38 cellular contexts compared by ENCODE assay signal in the genomic region with DNA sequence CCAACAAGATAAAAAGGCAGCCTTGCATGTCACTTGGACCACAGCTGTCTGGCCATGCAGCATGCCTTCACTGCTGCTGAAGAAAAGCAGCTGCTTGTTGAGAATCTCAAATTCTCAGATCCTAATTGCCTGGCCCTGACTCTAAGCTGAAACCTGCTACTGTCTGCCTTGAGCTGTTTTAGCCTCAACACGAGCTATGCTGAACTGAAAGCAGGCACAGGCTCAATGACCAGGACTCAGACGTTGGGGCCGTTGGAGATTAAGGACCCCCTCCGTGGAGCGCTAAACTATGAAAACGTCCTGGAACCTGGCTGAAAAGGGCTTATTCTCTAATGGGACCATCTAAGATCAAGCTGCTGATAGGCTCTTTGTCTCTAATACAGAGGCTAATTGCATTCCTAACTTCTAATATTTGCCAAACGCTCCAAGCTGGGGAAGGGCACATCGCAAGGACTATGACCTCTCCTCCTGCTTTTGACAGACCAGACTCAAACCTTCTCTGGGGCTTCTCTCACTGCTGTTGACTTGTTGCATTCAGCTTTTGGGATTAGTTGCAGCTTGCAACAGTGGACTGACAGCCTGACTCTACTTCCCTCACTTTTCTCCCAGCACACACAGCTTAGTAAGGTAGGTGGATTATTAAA. TPM values are rescaled to one million over a fixed set of nuclear protein-coding genes. Genes with fewer than 3 reads are reported as not detected.
"Had no signal": no experiment of that assay in that cellular context is flagged by ENCODE, and none has a peak within 500 bp of the region (broad histone marks: within the 10 kb centered on the region; RNA-seq: fewer than 3 reads in every experiment).

No MANE protein-coding gene starts in this region.

- H3K79me2 ChIP-seq: parathyroid adenoma had no signal

- H3K9me3 ChIP-seq: ascending aorta, gastrocnemius medialis, lower lobe of right lung, psoas muscle, right atrium auricular region, spleen, transverse colon had no signal

- H3K4me3 ChIP-seq: ascending aorta, coronary artery, dorsolateral prefrontal cortex, gastrocnemius medialis, lower lobe of right lung, psoas muscle, right atrium auricular region, spleen, transverse colon had no signal

- H3K9ac ChIP-seq: parathyroid adenoma had no signal

- ATAC-seq: activated CD4-positive, CD25-positive, alpha-beta regulatory T cell treated with anti-CD3 and anti-CD28 coated beads, Interleukin-2, amount 50 U/mL, for 24 hours; gastrocnemius medialis; left colon; lower lobe of right lung; psoas muscle had no signal

- FAIRE-seq: kidney, TTC549 had no signal

- H3K4me3 Mint-ChIP-seq: activated naive CD4-positive, alpha-beta T cell treated with anti-CD3 and anti-CD28 coated beads, Interleukin-2, amount 10 ng/mL, durations not matched to agents 7 days and 5 days; activated naive CD8-positive, alpha-beta T cell treated with anti-CD3 and anti-CD28 coated beads, Interleukin-2, amount 10 ng/mL, durations not matched to agents 7 days and 5 days; activated T-helper 1 cell treated with anti-CD3 and anti-CD28 coated beads, Interleukin-12 subunit alpha, Interleukin-12 subunit beta, Interleukin-2, Interleukin-4 antibody, amounts not matched to agents 30 ng/mL and 10 ng/mL and 1 ng/mL, durations not matched to agents 14 hours and 24 hours and 36 hours; brain; nephron progenitor cell; T-helper 1 cell treated with Interleukin-12 subunit alpha and Interleukin-12 subunit beta and Interleukin-4 antibody, amounts not matched to agents 30 μg/mL and 1 μg/mL, for 36 hours had no signal

- H3K27ac ChIP-seq: ascending aorta, coronary artery, gastrocnemius medialis, lower lobe of right lung, parathyroid adenoma, psoas muscle, right atrium auricular region, spleen, transverse colon, VCaP had no signal

- H3K9me3 Mint-ChIP-seq: activated naive CD4-positive, alpha-beta T cell treated with anti-CD3 and anti-CD28 coated beads, Interleukin-2, amount 10 ng/mL, durations not matched to agents 7 days and 5 days; activated naive CD8-positive, alpha-beta T cell treated with anti-CD3 and anti-CD28 coated beads, Interleukin-2, amount 10 ng/mL, durations not matched to agents 7 days and 5 days; activated T-helper 1 cell treated with anti-CD3 and anti-CD28 coated beads, Interleukin-12 subunit alpha, Interleukin-12 subunit beta, Interleukin-2, Interleukin-4 antibody, amounts not matched to agents 30 ng/mL and 10 ng/mL and 1 ng/mL, durations not matched to agents 14 hours and 24 hours and 36 hours; brain; nephron progenitor cell; T-helper 1 cell treated with Interleukin-12 subunit alpha and Interleukin-12 subunit beta and Interleukin-4 antibody, amounts not matched to agents 30 μg/mL and 1 μg/mL, for 36 hours had no signal

- H3K27me3 ChIP-seq: ascending aorta, dorsolateral prefrontal cortex, gastrocnemius medialis, right atrium auricular region, transverse colon had no signal

- DNase-seq: activated CD4-positive, alpha-beta T cell treated with anti-CD3 and anti-CD28 coated beads for 48 hours; activated CD4-positive, alpha-beta T cell treated with anti-CD3 and anti-CD28 coated beads, Interleukin-2, amount 50 U/mL, for 48 hours; activated CD8-positive, alpha-beta memory T cell treated with anti-CD3 and anti-CD28 coated beads, Interleukin-2, amount 50 U/mL, for 4 hours; activated effector memory CD4-positive, alpha-beta T cell treated with anti-CD3 and anti-CD28 coated beads, Interleukin-2, amount 50 U/mL, for 16 hours; activated naive CD4-positive, alpha-beta T cell treated with anti-CD3 and anti-CD28 coated beads, Interleukin-2, amount 10 ng/mL, durations not matched to agents 7 days and 5 days; activated naive CD8-positive, alpha-beta T cell treated with anti-CD3 and anti-CD28 coated beads, Interleukin-2, amount 10 ng/mL, durations not matched to agents 7 days and 5 days; activated T-cell treated with anti-CD3 and anti-CD28 coated beads, Interleukin-2, amount 50 U/mL, for 1 hour; dorsolateral prefrontal cortex; effector memory CD4-positive, alpha-beta T cell; erythroblast; gastrocnemius medialis; hippocampal formation; kidney; left colon; lower lobe of right lung; mesenchymal stem cell; nephron progenitor cell; nucleus accumbens; psoas muscle; spleen; stimulated activated CD4-positive, alpha-beta T cell treated with anti-CD3 and anti-CD28 coated beads, Interleukin-2, amount 100 ng/mL, for 48 hours; stimulated activated naive CD4-positive, alpha-beta T cell treated with Interleukin-2 at 50 U/mL for 16 hours; T-helper 9 cell; transverse colon had no signal

- H2AFZ ChIP-seq: parathyroid adenoma had no signal

- H3K27ac Mint-ChIP-seq: activated naive CD4-positive, alpha-beta T cell treated with anti-CD3 and anti-CD28 coated beads, Interleukin-2, amount 10 ng/mL, durations not matched to agents 7 days and 5 days; activated naive CD8-positive, alpha-beta T cell treated with anti-CD3 and anti-CD28 coated beads, Interleukin-2, amount 10 ng/mL, durations not matched to agents 7 days and 5 days; activated T-helper 1 cell treated with anti-CD3 and anti-CD28 coated beads, Interleukin-12 subunit alpha, Interleukin-12 subunit beta, Interleukin-2, Interleukin-4 antibody, amounts not matched to agents 30 ng/mL and 10 ng/mL and 1 ng/mL, durations not matched to agents 14 hours and 24 hours and 36 hours; T-helper 1 cell treated with Interleukin-12 subunit alpha and Interleukin-12 subunit beta and Interleukin-4 antibody, amounts not matched to agents 30 μg/mL and 1 μg/mL, for 36 hours had no signal

- H3K4me1 ChIP-seq: parathyroid adenoma had no signal

- H3K27me3 Mint-ChIP-seq: activated naive CD4-positive, alpha-beta T cell treated with anti-CD3 and anti-CD28 coated beads, Interleukin-2, amount 10 ng/mL, durations not matched to agents 7 days and 5 days; activated naive CD8-positive, alpha-beta T cell treated with anti-CD3 and anti-CD28 coated beads, Interleukin-2, amount 10 ng/mL, durations not matched to agents 7 days and 5 days had no signal

RNA-seq across cellular contexts. Expression of gene ERN2, which starts 38.9 kb away (rescaled TPM):
- total RNA-seq: activated CD8-positive, alpha-beta memory T cell treated with anti-CD3 and anti-CD28 coated beads for 36 hours; activated naive CD8-positive, alpha-beta T cell treated with anti-CD3 and anti-CD28 coated beads, Interleukin-2, amount 10 ng/mL, durations not matched to agents 7 days and 5 days; activated T-helper 1 cell treated with anti-CD3 and anti-CD28 coated beads, Interleukin-12 subunit alpha, Interleukin-12 subunit beta, Interleukin-2, Interleukin-4 antibody, amounts not matched to agents 30 ng/mL and 10 ng/mL and 1 ng/mL, durations not matched to agents 14 hours and 24 hours and 36 hours; ascending aorta; cardiac septum; kidney; mononuclear cell; right atrium auricular region; spleen; temporal lobe had no signal
